Comparison of ENCODE assay signal across 8 cellular contexts in genomic region chr2:3536682-3537632, GRCh38. TPM values are rescaled to one million over a fixed set of nuclear protein-coding genes. Genes with fewer than 3 reads are reported as not detected.
DNase-seq lines count a peak whose midpoint lies in the region; ATAC-seq and TF ChIP-seq lines count a peak whose summit lies in the region.

No MANE protein-coding gene starts in this region.

- H3K27me3 ChIP-seq in ACC112 (ENCODE audit: insufficient read depth, low read length) (no peaks in the 10 kb centered on the region), NT2/D1 (ENCODE audit: insufficient read depth, insufficient read length) (no peaks in the 10 kb centered on the region), transverse colon (no peaks in the 10 kb centered on the region)

- TF ChIP-seq EP300 in transverse colon (IDR thresholded peaks at IDR 0.05; ENCODE audit: low read depth): no peak

- in situ Hi-C loops in transverse colon (cut with MboI; ENCODE audit: low pct_ligation_motif_present in 1 of 4, low pct_unique_long_range_greater_than_20kb in 1 of 4, low sequenced_read_pairs in 3 of 4): no loop called here

- H2AFZ ChIP-seq in ACC112 (ENCODE audit: low read length, unreplicated experiment): peak overlapping the region; percentile 38

- peak; percentile 56 for ATAC-seq in GM19395 (IDR thresholded peaks at IDR 0.05; ENCODE audit: unreplicated experiment)

- intact Hi-C loops in lower leg skin (cut with DNase I; ENCODE audit: low total_unique reads) (no loop called here), transverse colon (cut with DNase I; ENCODE audit: low total_unique reads) (no loop called here)

- peaks cover 9% of the 10 kb centered on the region; the same call in 1 of the 2 replicates for H3K36me3 ChIP-seq in ACC112 (ENCODE audit: insufficient read depth, low read length)
- H3K36me3 ChIP-seq in NT2/D1 (ENCODE audit: insufficient read depth, insufficient read length, low read length): peaks cover 41% of the 10 kb centered on the region
- peaks cover 0 to 7% (median 3%) of the 10 kb centered on the region in 4 donors for H3K36me3 ChIP-seq in transverse colon

- H3K4me3 ChIP-seq in ACC112 (ENCODE audit: low read depth, low read length) (peak overlapping the region; percentile 62), NT2/D1 (ENCODE audit: insufficient read length, low read depth) (peak overlapping the region; percentile 19), lower leg skin (ENCODE audit: low read depth, poor library complexity, severe bottlenecking) (peak overlapping the region; percentile 3), transverse colon (peak overlapping the region in 3 of 4 donors; percentile 23 to 38 (median 24))

- H3K27ac ChIP-seq in ACC112 (ENCODE audit: low read depth, low read length) (peak overlapping the region; percentile 93), caudate nucleus (ENCODE audit: low read depth, low read length) (peak overlapping the region; percentile 91), transverse colon (peak overlapping the region; percentile 84 to 90 (median 86))

- DNase-seq in NT2/D1 (ENCODE audit: low read depth, low spot score) (no peak), caudate nucleus (lab: John Stamatoyannopoulos, UW) (no peak), lower leg skin (ENCODE audit: low spot score in 2 of 2) (no peak), transverse colon (no peak), GOT3 (lab: John Stamatoyannopoulos, UW) (no peak), NCI-H345 (lab: John Stamatoyannopoulos, UW) (no peak)

- peak overlapping the region; percentile 65 for H3K9ac ChIP-seq in NT2/D1 (ENCODE audit: insufficient read length, low read depth)

- WGBS in lower leg skin, 2 donors: 59 to 70% methylated on average over 16 of the region's 16 CpGs
- WGBS in transverse colon (ENCODE audit: low coverage in 1 of 2), 2 donors: 80 to 91% methylated on average over 4 to 16 of the region's 16 CpGs

- TF ChIP-seq CTCF in lower leg skin (IDR thresholded peaks at IDR 0.05): peak in 1 of 3 donors; percentile 20
- peak in 4 of 5 experiments; percentile 27 to 45 (median 37) for TF ChIP-seq CTCF in transverse colon (IDR thresholded peaks at IDR 0.05)

- H3K4me1 ChIP-seq in ACC112 (ENCODE audit: control insufficient read depth, insufficient read depth, low read length, unreplicated experiment): peaks cover 20% of the 10 kb centered on the region
- peaks cover 5% of the 10 kb centered on the region for H3K4me1 ChIP-seq in NT2/D1 (ENCODE audit: insufficient read depth, insufficient read length)
- H3K4me1 ChIP-seq in transverse colon: peaks cover 0 to 11% (median 6%) of the 10 kb centered on the region in 4 donors

- peaks cover 9% of the 10 kb centered on the region; the same call in 1 of the 2 replicates for H3K9me3 ChIP-seq in NT2/D1 (ENCODE audit: insufficient read depth, low read length)
- H3K9me3 ChIP-seq in transverse colon: no peaks in the 10 kb centered on the region

- TF ChIP-seq POLR2A in lower leg skin (IDR thresholded peaks at IDR 0.05) (no peak), transverse colon (IDR thresholded peaks at IDR 0.05) (no peak)

- H3K79me2 ChIP-seq in ACC112 (ENCODE audit: control insufficient read depth, insufficient read depth, low read length, unreplicated experiment): no peaks in the 10 kb centered on the region

RNA-seq across cellular contexts. Expression of gene ADI1, which starts 17.6 kb away (rescaled TPM):
- total RNA-seq in lower leg skin (10 to 100 TPM; 29.1 to 55.5 (median 44.1) TPM), transverse colon (100 to 1,000 TPM in 1 of 4 donors, 10 to 100 TPM in 3; 44.1 to 110 (median 78.1) TPM)

RNA-seq across cellular contexts. Expression of gene RNASEH1, which starts 21.2 kb away (rescaled TPM):
- total RNA-seq in lower leg skin (10 to 100 TPM; 10.7 to 17.1 (median 14.4) TPM), transverse colon (10 to 100 TPM in 2 of 4 donors, 1 to 10 TPM in 2; 7.4 to 12.4 (median 11.0) TPM)

RNA-seq across cellular contexts. Expression of gene RPS7, which starts 38.1 kb away (rescaled TPM):
- total RNA-seq in lower leg skin (1,000 to 10,000 TPM; 1,759 to 5,685 (median 2,637) TPM), transverse colon (1,000 to 10,000 TPM; 1,279 to 3,433 (median 2,045) TPM)

RNA-seq across cellular contexts. Expression of gene COLEC11, which starts 58.0 kb away (rescaled TPM):
- total RNA-seq in lower leg skin (under 1 TPM in 3 of 4 donors, not detected in 1; 0.34 to 0.84 (median 0.59) TPM), transverse colon (1 to 10 TPM in 2 of 4 donors, not detected in 2; 1.6 to 2.0 TPM)

Comparison
In these comparisons a context has a peak if more than half of its experiments do, and no peak if none do; other contexts are left out.
1. H3K4me3 ChIP-seq: peak in every context shown above with its lines; median percentile 62 in ACC112; 24 in transverse colon; 19 in NT2/D1; 3 in lower leg skin.